ENCODE assay signal across 28 cellular contexts in genomic region chr4:40881096-40881495, GRCh38.
DNase-seq lines count a peak whose midpoint lies in the region; ATAC-seq and TF ChIP-seq lines count a peak whose summit lies in the region.
"Had no signal": no experiment of that assay in that cellular context is flagged by ENCODE, and none has a peak within 500 bp of the region (broad histone marks: within the 10 kb centered on the region; RNA-seq: fewer than 3 reads in every experiment).

No MANE protein-coding gene starts in this region.

- peak overlapping the region; percentile 20 to 92 for H3K27ac ChIP-seq in ascending aorta
- H3K27ac ChIP-seq: 22Rv1, PC-9 had no signal

- H3K4me1 ChIP-seq in Caco-2 (no peaks in the 10 kb centered on the region), ascending aorta (peaks cover 3 to 14% of the 10 kb centered on the region in 2 donors)

- H3K36me3 ChIP-seq in Caco-2 (ENCODE audit: control insufficient read depth, insufficient read depth, low read length) (peaks cover 1% of the 10 kb centered on the region), ascending aorta (peaks cover 0 to 19% of the 10 kb centered on the region in 2 donors)

- no TSS peak for BruUV-seq in Caco-2 (replicated peaks; lab: Mats Ljungman, UMichigan)

- H3K27ac Mint-ChIP-seq in Caco-2 (ENCODE audit: unreplicated experiment) (peak overlapping the region; percentile 23), mesothelial cell of epicardium (peak overlapping the region; percentile 94)
- H3K27ac Mint-ChIP-seq: B cell; CD14-positive monocyte; CD8-positive, alpha-beta memory T cell had no signal

- H3K4me3 ChIP-seq in Caco-2 (ENCODE audit: low read depth, low read length) (no peak overlapping the region), ascending aorta (no peak overlapping the region)
- H3K4me3 ChIP-seq: GM12878, K562, PC-9 had no signal

- H3K36me3 Mint-ChIP-seq in Caco-2 (ENCODE audit: insufficient read depth, unreplicated experiment): peaks cover 49% of the 10 kb centered on the region
- peaks cover 19% of the 10 kb centered on the region for H3K36me3 Mint-ChIP-seq in mesothelial cell of epicardium
- H3K36me3 Mint-ChIP-seq: CD8-positive, alpha-beta memory T cell had no signal

- H3K9me3 Mint-ChIP-seq in Caco-2 (ENCODE audit: unreplicated experiment) (no peaks in the 10 kb centered on the region), mesothelial cell of epicardium (no peaks in the 10 kb centered on the region)
- H3K9me3 Mint-ChIP-seq: CD14-positive monocyte; CD8-positive, alpha-beta memory T cell had no signal

- CTCF ChIA-PET in Caco-2 (lab: Charles Lee): no interaction called here

- H3K27me3 Mint-ChIP-seq in Caco-2 (ENCODE audit: insufficient read depth, unreplicated experiment): no peaks in the 10 kb centered on the region
- no peaks in the 10 kb centered on the region for H3K27me3 Mint-ChIP-seq in mesothelial cell of epicardium (ENCODE audit: low read depth)

- H3K9me3 ChIP-seq in Caco-2 (no peaks in the 10 kb centered on the region), ascending aorta (no peaks in the 10 kb centered on the region)

- no peaks in the 10 kb centered on the region for H3K27me3 ChIP-seq in Caco-2 (replicated peaks; ENCODE audit: control insufficient read depth, insufficient read depth, low read length)
- no peaks in the 10 kb centered on the region for H3K27me3 ChIP-seq in ascending aorta

- H3K4me1 Mint-ChIP-seq in Caco-2 (ENCODE audit: low read depth, unreplicated experiment) (peaks cover 8% of the 10 kb centered on the region), mesothelial cell of epicardium (peaks cover 21% of the 10 kb centered on the region)
- H3K4me1 Mint-ChIP-seq: B cell; CD8-positive, alpha-beta memory T cell had no signal

- DNase-seq in Caco-2 (no peak), NCI-H226 (peak; percentile 9), ascending aorta (ENCODE audit: low spot score in 2 of 2) (peak in 1 of 2 donors; percentile 0), mesothelial cell of epicardium (ENCODE audit: low spot score in 2 of 2, unreplicated experiment in 2 of 2) (no peak), SIG-M5 (lab: John Stamatoyannopoulos, UW) (no peak), OCI-M2 (lab: John Stamatoyannopoulos, UW; ENCODE audit: unreplicated experiment) (no peak)
- DNase-seq in central memory CD4-positive, alpha-beta T cell: no peak
- DNase-seq: CD8-positive, alpha-beta memory T cell; DMS153; DND-41; MV-4-11; NCI-H1105 treated with DMSO at 0.1 percent for 48 hours; NCI-H146; NCI-H1930; NCI-H2107; NCI-H446; NCI-H524 treated with DMSO at 0.1 percent for 48 hours; NCI-H774; PC-9; Right ventricle myocardium superior; RPMI8226 had no signal

- intact Hi-C loops in Caco-2 (cut with micrococcal nuclease; ENCODE audit: unreplicated experiment) (no loop called here), ascending aorta (cut with DNase I) (loop anchor here (5.0 kb wide), 1 partner anchor 34 kb away; no protein-coding TSS in a partner anchor)

- POLR2A ChIA-PET in Caco-2 (lab: Charles Lee): no interaction called here

- TF ChIP-seq CTCF in Caco-2 (IDR thresholded peaks at IDR 0.05; ENCODE audit: insufficient read depth in 1 of 2, low read depth in 1 of 2, low read length in 1 of 2, severe bottlenecking in 1 of 2, unreplicated experiment in 1 of 2): no peak
- no peak for TF ChIP-seq CTCF in ascending aorta (IDR thresholded peaks at IDR 0.05)
- no peak for TF ChIP-seq CTCF in mesothelial cell of epicardium (IDR thresholded peaks at IDR 0.05; ENCODE audit: unreplicated experiment)

- no peak overlapping the region for H3K4me3 Mint-ChIP-seq in Caco-2 (ENCODE audit: unreplicated experiment)
- no peak overlapping the region for H3K4me3 Mint-ChIP-seq in mesothelial cell of epicardium
- H3K4me3 Mint-ChIP-seq: B cell; CD14-positive monocyte; CD8-positive, alpha-beta memory T cell had no signal

- no peak for ATAC-seq in GM18870 (IDR thresholded peaks at IDR 0.05; ENCODE audit: unreplicated experiment)
- ATAC-seq: GM12878, HepG2, K562 had no signal
